In the genomic region with DNA sequence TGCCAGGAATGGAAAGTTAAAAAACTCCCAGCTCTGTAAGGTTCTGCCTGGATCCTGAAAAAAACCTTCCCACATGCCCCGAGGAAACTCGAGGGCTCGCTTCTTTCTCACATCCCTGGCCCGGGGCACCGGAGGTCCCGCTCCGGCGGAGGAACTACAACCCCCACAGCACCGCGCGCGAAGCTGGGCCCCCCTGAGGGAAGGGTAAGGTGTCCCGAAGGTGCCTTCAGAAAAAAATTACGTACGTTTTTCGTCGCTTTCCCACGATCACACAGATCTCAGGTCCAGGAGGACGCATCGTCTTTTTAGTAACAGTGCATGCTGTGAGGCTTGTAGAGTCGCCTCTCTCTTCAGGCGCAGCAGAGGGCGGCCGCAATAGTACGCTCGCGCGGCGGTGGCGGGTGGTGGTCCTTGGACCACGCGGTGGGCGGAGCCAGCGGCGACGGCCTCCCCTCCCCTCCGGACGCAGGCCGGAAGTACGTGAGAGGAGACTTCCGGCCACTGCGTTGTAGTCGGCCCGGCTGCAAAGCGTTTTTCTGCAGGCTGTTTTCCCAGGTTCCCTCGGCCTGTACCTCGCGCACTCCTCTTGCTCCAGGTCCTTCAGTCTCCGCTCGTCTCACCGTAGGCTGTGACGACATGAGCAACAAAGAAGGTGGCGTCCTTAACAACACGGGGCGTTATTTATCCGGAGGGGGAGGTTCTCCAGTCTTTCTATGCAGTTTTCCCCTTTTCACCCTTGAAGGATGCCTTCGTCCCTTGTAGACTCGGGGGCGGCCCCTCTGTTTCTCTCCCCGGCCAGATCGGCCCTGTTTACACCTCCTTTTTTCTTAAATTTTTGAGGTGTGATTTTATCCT, we compare ENCODE assay signal across 1 cellular context.
TF ChIP-seq lines count a peak whose summit lies in the region.

TSNAX (plus strand) TSS at position 495 of the 855 bp plus-strand sequence; CDS start at position 637, 142 bp downstream.

TF ChIP-seq in HepG2, 621 proteins besides CTCF, POLR2A, EP300 and RAD21 (continued from another document and continues in another):
- TF ChIP-seq, protein P1, sequence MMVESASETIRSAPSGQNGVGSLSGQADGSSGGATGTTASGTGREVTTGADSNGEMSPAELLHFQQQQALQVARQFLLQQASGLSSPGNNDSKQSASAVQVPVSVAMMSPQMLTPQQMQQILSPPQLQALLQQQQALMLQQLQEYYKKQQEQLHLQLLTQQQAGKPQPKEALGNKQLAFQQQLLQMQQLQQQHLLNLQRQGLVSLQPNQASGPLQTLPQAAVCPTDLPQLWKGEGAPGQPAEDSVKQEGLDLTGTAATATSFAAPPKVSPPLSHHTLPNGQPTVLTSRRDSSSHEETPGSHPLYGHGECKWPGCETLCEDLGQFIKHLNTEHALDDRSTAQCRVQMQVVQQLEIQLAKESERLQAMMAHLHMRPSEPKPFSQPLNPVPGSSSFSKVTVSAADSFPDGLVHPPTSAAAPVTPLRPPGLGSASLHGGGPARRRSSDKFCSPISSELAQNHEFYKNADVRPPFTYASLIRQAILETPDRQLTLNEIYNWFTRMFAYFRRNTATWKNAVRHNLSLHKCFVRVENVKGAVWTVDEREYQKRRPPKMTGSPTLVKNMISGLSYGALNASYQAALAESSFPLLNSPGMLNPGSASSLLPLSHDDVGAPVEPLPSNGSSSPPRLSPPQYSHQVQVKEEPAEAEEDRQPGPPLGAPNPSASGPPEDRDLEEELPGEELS (CRISPR knock-in tag; IDR thresholded peaks at IDR 0.05) = peak; percentile 52
- TF ChIP-seq HNRNPK (IDR thresholded peaks at IDR 0.05; ENCODE audit: low read depth, low read length, poor library complexity, severe bottlenecking) (no peak), ESRRA (CRISPR knock-in tag; IDR thresholded peaks at IDR 0.05; ENCODE audit: low read depth) (peak; percentile 58; the same call in 1 of the 2 replicates), MIXL1 (CRISPR knock-in tag; IDR thresholded peaks at IDR 0.05) (peak; percentile 61; the same call in 1 of the 2 replicates), HBP1 (CRISPR knock-in tag; IDR thresholded peaks at IDR 0.05; ENCODE audit: low read depth) (peak; percentile 49; the same call in 1 of the 2 replicates), MED1 (CRISPR knock-in tag; IDR thresholded peaks at IDR 0.05) (0 out of 2 replicates have a peak, but pooled peaks have one; percentile 56), ZNF101 (CRISPR knock-in tag; IDR thresholded peaks at IDR 0.05; ENCODE audit: borderline replicate concordance, low read depth) (no peak), ZNF333 (CRISPR knock-in tag; IDR thresholded peaks at IDR 0.05; ENCODE audit: borderline replicate concordance) (peak; percentile 70; the same call in 1 of the 2 replicates), KIAA2018 (CRISPR knock-in tag; IDR thresholded peaks at IDR 0.05; ENCODE audit: borderline replicate concordance) (peak; percentile 81; the same call in 1 of the 2 replicates), SUZ12 (IDR thresholded peaks at IDR 0.05; ENCODE audit: low read depth, low read length) (peak; percentile 71), ZC3H4 (CRISPR knock-in tag; IDR thresholded peaks at IDR 0.05; ENCODE audit: borderline replicate concordance) (no peak), PITX1 (CRISPR knock-in tag; IDR thresholded peaks at IDR 0.05) (peak; percentile 55; the same call in 1 of the 2 replicates), POLR2AphosphoS5 (IDR thresholded peaks at IDR 0.05; ENCODE audit: low read depth, low read length) (peak; percentile 84), BORCS8-MEF2B (CRISPR knock-in tag; IDR thresholded peaks at IDR 0.05) (peak; percentile 35; the same call in 1 of the 2 replicates), JUND (CRISPR knock-in tag; IDR thresholded peaks at IDR 0.05) (no peak), ZNF652 (CRISPR knock-in tag; IDR thresholded peaks at IDR 0.05; ENCODE audit: borderline replicate concordance, low read depth) (peak; percentile 16; the same call in 1 of the 2 replicates), FOXP1 (IDR thresholded peaks at IDR 0.05) (no peak), FOXP1 (CRISPR knock-in tag; IDR thresholded peaks at IDR 0.05) (no peak), HNF1B (CRISPR knock-in tag; IDR thresholded peaks at IDR 0.05) (peak; percentile 88), MLLT10 (CRISPR knock-in tag; IDR thresholded peaks at IDR 0.05) (no peak), TCF7L2 (IDR thresholded peaks at IDR 0.05; ENCODE audit: low read depth, low read length) (no peak)
- TF ChIP-seq, protein P2, sequence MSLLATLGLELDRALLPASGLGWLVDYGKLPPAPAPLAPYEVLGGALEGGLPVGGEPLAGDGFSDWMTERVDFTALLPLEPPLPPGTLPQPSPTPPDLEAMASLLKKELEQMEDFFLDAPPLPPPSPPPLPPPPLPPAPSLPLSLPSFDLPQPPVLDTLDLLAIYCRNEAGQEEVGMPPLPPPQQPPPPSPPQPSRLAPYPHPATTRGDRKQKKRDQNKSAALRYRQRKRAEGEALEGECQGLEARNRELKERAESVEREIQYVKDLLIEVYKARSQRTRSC (CRISPR knock-in tag; IDR thresholded peaks at IDR 0.05; ENCODE audit: low read depth) = no peak
- TF ChIP-seq, protein P3, sequence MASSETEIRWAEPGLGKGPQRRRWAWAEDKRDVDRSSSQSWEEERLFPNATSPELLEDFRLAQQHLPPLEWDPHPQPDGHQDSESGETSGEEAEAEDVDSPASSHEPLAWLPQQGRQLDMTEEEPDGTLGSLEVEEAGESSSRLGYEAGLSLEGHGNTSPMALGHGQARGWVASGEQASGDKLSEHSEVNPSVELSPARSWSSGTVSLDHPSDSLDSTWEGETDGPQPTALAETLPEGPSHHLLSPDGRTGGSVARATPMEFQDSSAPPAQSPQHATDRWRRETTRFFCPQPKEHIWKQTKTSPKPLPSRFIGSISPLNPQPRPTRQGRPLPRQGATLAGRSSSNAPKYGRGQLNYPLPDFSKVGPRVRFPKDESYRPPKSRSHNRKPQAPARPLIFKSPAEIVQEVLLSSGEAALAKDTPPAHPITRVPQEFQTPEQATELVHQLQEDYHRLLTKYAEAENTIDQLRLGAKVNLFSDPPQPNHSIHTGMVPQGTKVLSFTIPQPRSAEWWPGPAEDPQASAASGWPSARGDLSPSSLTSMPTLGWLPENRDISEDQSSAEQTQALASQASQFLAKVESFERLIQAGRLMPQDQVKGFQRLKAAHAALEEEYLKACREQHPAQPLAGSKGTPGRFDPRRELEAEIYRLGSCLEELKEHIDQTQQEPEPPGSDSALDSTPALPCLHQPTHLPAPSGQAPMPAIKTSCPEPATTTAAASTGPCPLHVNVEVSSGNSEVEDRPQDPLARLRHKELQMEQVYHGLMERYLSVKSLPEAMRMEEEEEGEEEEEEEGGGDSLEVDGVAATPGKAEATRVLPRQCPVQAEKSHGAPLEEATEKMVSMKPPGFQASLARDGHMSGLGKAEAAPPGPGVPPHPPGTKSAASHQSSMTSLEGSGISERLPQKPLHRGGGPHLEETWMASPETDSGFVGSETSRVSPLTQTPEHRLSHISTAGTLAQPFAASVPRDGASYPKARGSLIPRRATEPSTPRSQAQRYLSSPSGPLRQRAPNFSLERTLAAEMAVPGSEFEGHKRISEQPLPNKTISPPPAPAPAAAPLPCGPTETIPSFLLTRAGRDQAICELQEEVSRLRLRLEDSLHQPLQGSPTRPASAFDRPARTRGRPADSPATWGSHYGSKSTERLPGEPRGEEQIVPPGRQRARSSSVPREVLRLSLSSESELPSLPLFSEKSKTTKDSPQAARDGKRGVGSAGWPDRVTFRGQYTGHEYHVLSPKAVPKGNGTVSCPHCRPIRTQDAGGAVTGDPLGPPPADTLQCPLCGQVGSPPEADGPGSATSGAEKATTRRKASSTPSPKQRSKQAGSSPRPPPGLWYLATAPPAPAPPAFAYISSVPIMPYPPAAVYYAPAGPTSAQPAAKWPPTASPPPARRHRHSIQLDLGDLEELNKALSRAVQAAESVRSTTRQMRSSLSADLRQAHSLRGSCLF (CRISPR knock-in tag; IDR thresholded peaks at IDR 0.05; ENCODE audit: borderline replicate concordance) = no peak
- TF ChIP-seq, protein P4, sequence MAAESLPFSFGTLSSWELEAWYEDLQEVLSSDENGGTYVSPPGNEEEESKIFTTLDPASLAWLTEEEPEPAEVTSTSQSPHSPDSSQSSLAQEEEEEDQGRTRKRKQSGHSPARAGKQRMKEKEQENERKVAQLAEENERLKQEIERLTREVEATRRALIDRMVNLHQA (CRISPR knock-in tag; IDR thresholded peaks at IDR 0.05) = no peak
